In the genomic region with DNA sequence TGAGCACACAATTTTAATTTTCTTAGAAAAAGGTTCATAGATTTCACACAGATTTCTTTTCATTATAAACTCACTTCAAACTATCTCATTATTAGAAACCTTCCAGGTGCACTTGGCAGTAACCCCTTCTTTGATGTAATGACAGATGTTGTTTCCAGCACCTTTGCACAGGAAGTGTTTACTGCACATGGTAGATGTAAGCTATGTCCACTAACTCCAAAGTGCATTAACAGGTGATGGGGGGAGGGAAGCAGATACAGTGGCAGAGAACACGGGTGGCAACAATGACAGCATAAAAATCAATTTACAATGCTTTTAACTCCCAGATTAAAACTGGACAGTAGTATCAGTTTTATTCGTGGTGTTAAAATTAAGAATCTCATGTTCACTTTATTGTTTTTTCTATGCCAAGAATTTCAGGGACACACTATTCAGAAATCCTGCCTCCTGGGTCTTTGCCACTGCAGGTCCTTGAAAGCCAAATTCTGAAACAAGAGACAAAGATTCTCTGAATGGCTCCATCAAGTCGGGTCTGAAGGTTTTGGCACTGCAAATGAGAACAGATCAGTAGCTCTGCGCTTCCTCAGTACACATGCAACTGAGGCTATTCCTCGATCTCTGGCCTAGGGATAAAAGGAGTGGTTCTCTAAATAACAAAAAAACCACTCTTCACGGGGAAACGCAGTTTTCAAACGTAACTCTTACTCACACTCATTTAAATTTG, we compare ENCODE assay signal across 15 cellular contexts.
DNase-seq lines count a peak whose midpoint lies in the region; ATAC-seq and TF ChIP-seq lines count a peak whose summit lies in the region.
"Had no signal": no experiment of that assay in that cellular context is flagged by ENCODE, and none has a peak within 500 bp of the region (broad histone marks: within the 10 kb centered on the region; RNA-seq: fewer than 3 reads in every experiment).

No MANE protein-coding gene starts in this region.

- CTCF ChIA-PET in SK-N-SH (lab: Yijun Ruan, JAX), result no interaction called here

- H3F3A ChIP-seq in SK-N-SH (replicated peaks; ENCODE audit: insufficient read depth), result peaks cover 8% of the 10 kb centered on the region

- H3K4me3 ChIP-seq in dorsolateral prefrontal cortex (peak overlapping the region in 19 of 59 donors; percentile 2 to 39 (median 15)), SK-N-SH (ENCODE audit: low read depth in 2 of 2, low read length in 1 of 2) (no peak overlapping the region)
- H3K4me3 ChIP-seq: cardiac muscle cell, pancreas had no signal

- peak; percentile 56 for ATAC-seq in Right ventricle myocardium superior (ENCODE audit: poor library complexity)
- no peak for ATAC-seq in GM21526 (IDR thresholded peaks at IDR 0.05; ENCODE audit: low FRiP score, unreplicated experiment)
- ATAC-seq in HG02763 (IDR thresholded peaks at IDR 0.05; ENCODE audit: unreplicated experiment), result no peak
- no peak for ATAC-seq in HG02870 (IDR thresholded peaks at IDR 0.05; ENCODE audit: unreplicated experiment)
- ATAC-seq: activated CD4-positive, alpha-beta T cell treated with anti-CD3 and anti-CD28 coated beads for 36 hours; stimulated activated effector memory CD8-positive, alpha-beta T cell treated with anti-CD3 and anti-CD28 coated beads, Interleukin-12 subunit alpha, Interleukin-12 subunit beta, amount 100 ng/mL, for 72 hours had no signal

- 85% methylated on average over 8 of the region's 8 CpGs for WGBS in SK-N-SH (ENCODE audit: low lambda C conversion rate)

- H3K9me2 ChIP-seq in SK-N-SH, result no peaks in the 10 kb centered on the region

- TF ChIP-seq CTCF in dorsolateral prefrontal cortex (IDR thresholded peaks at IDR 0.05 in 54 of 56, conservative IDR thresholded peaks at IDR 0.05 in 2 of 56; ENCODE audit: low read depth in 1 of 56, partially characterized antibody in 56 of 56) (no peak), SK-N-SH (IDR thresholded peaks at IDR 0.05) (no peak)

- no peak for DNase-seq in Right ventricle myocardium superior
- no peak for DNase-seq in cardiac septum (ENCODE audit: low spot score)
- DNase-seq in NCI-H2171 treated with DMSO at 0.1 percent for 48 hours (lab: John Stamatoyannopoulos, UW), result peak; percentile 77
- peak in 2 of 10 donors; percentile 18 to 23 for DNase-seq in dorsolateral prefrontal cortex
- DNase-seq in SK-N-SH, result no peak
- DNase-seq: activated CD4-positive, alpha-beta T cell treated with anti-CD3 and anti-CD28 coated beads for 36 hours; activated naive CD8-positive, alpha-beta T cell treated with anti-CD3 and anti-CD28 coated beads, Interleukin-2, amount 10 ng/mL, durations not matched to agents 7 days and 5 days; NCI-H526; pancreas; small intestine had no signal

- POLR2A ChIA-PET in SK-N-SH (lab: Yijun Ruan, JAX), result no interaction called here

- no peaks in the 10 kb centered on the region for H3K36me3 ChIP-seq in SK-N-SH (replicated peaks in 1 of 2; ENCODE audit: control insufficient read depth in 1 of 2, insufficient read depth in 2 of 2, low read length in 1 of 2)
- H3K36me3 ChIP-seq: cardiac muscle cell, pancreas had no signal

- no peaks in the 10 kb centered on the region for H4K20me1 ChIP-seq in SK-N-SH (ENCODE audit: insufficient read depth)

- no peak for TF ChIP-seq RAD21 in SK-N-SH (IDR thresholded peaks at IDR 0.05; ENCODE audit: low read length)

- H3K4me2 ChIP-seq in SK-N-SH, result no peak overlapping the region

- no peak overlapping the region for H2AFZ ChIP-seq in SK-N-SH (ENCODE audit: low read depth)

- H3K27me3 ChIP-seq in dorsolateral prefrontal cortex, result no peaks in the 10 kb centered on the region
- H3K27me3 ChIP-seq in SK-N-SH (ENCODE audit: insufficient read depth), result no peaks in the 10 kb centered on the region
- H3K27me3 ChIP-seq: cardiac muscle cell, pancreas had no signal

- H3K9ac ChIP-seq in SK-N-SH, result no peak overlapping the region

- TF ChIP-seq EP300 in SK-N-SH (IDR thresholded peaks at IDR 0.05; ENCODE audit: borderline replicate concordance in 1 of 2, low read depth in 1 of 2, low read length in 1 of 2), result no peak

- no peaks in the 10 kb centered on the region for H3K79me2 ChIP-seq in SK-N-SH (ENCODE audit: insufficient read depth)

- peak overlapping the region in 43 of 59 donors; percentile 0 to 72 (median 47) for H3K27ac ChIP-seq in dorsolateral prefrontal cortex
- H3K27ac ChIP-seq in SK-N-SH (ENCODE audit: low read depth in 2 of 2, low read length in 1 of 2), result no peak overlapping the region
- H3K27ac ChIP-seq: cardiac muscle cell, pancreas had no signal

- no peaks in the 10 kb centered on the region for H3K9me3 ChIP-seq in SK-N-SH
- H3K9me3 ChIP-seq: pancreas had no signal

- peaks cover 9 to 13% of the 10 kb centered on the region in 2 experiments for H3K4me1 ChIP-seq in SK-N-SH (ENCODE audit: control insufficient read depth in 1 of 2, insufficient read depth in 2 of 2, low read depth in 1 of 2, low read length in 1 of 2)

- intact Hi-C loops in Right ventricle myocardium superior (cut with DNase I), result no loop called here
- intact Hi-C loops in cardiac septum (cut with DNase I), result no loop called here
- intact Hi-C loops in dorsolateral prefrontal cortex (cut with DNase I), result loop anchor here (2.0 to 5.0 kb wide), 2 partner anchors 20 to 46 kb away; no protein-coding TSS in a partner anchor

TF ChIP-seq in SK-N-SH, 30 proteins besides CTCF, POLR2A, EP300 and RAD21:
- no peak for TF ChIP-seq ZBTB33 (IDR thresholded peaks at IDR 0.05; ENCODE audit: borderline replicate concordance, low read depth)
- no peak for TF ChIP-seq SIN3A (IDR thresholded peaks at IDR 0.05; ENCODE audit: borderline replicate concordance, low read depth, low read length)
- no peak for TF ChIP-seq TCF12 (IDR thresholded peaks at IDR 0.05)
- no peak for TF ChIP-seq USF1 (IDR thresholded peaks at IDR 0.05; ENCODE audit: borderline replicate concordance, low read depth)
- no peak for TF ChIP-seq ELF1 (IDR thresholded peaks at IDR 0.05)
- TF ChIP-seq FOXJ3 (CRISPR knock-in tag; IDR thresholded peaks at IDR 0.05), result no peak
- no peak for TF ChIP-seq MEF2A (IDR thresholded peaks at IDR 0.05; ENCODE audit: borderline replicate concordance, low read depth)
- TF ChIP-seq YY1 (IDR thresholded peaks at IDR 0.05; ENCODE audit: low read depth), result no peak
- no peak for TF ChIP-seq FOXM1 (IDR thresholded peaks at IDR 0.05; ENCODE audit: low read depth)
- no peak for TF ChIP-seq TEAD4 (IDR thresholded peaks at IDR 0.05; ENCODE audit: borderline replicate concordance, insufficient read depth)
- no peak for TF ChIP-seq RXRA (IDR thresholded peaks at IDR 0.05; ENCODE audit: borderline replicate concordance, low read depth)
- TF ChIP-seq JUND (IDR thresholded peaks at IDR 0.05), result no peak
- TF ChIP-seq CHD2 (IDR thresholded peaks at IDR 0.05; ENCODE audit: low read length, partially characterized antibody), result no peak
TF ChIP-seq in SK-N-SH: peak in this region for 0.

Comparison
In these comparisons a context has a peak if more than half of its experiments do, and no peak if none do; other contexts are left out.
1. H3K27ac ChIP-seq: peak in dorsolateral prefrontal cortex (43 of 59); none in SK-N-SH (0 of 2).
2. intact Hi-C loops: an anchor here in dorsolateral prefrontal cortex (2.0 to 5.0 kb wide); none called in Right ventricle myocardium superior and cardiac septum.